Comparison of ENCODE assay signal across 15 cellular contexts in genomic region chr10:131751827-131752775, GRCh38.
"Had no signal": no experiment of that assay in that cellular context is flagged by ENCODE, and none has a peak within 500 bp of the region (broad histone marks: within the 10 kb centered on the region; RNA-seq: fewer than 3 reads in every experiment).

No MANE protein-coding gene starts in this region.

- DNase-seq: activated CD4-positive, alpha-beta T cell treated with anti-CD3 and anti-CD28 coated beads, Interleukin-2, amount 50 U/mL, for 4 hours; activated CD4-positive, CD25-positive, alpha-beta regulatory T cell treated with anti-CD3 and anti-CD28 coated beads, Interleukin-2, amount 50 U/mL, for 72 hours; activated T-cell treated with anti-CD3 and anti-CD28 coated beads, Interleukin-2, amount 50 U/mL, for 4 hours; gastrocnemius medialis; left cardiac atrium; pancreas; stimulated activated CD4-positive, alpha-beta T cell treated with anti-CD3 and anti-CD28 coated beads, Interleukin-4, amount 100 ng/mL, for 24 hours; stimulated activated naive CD8-positive, alpha-beta T cell treated with anti-CD3 and anti-CD28 coated beads, Interleukin-15, amount 100 ng/mL, for 72 hours; uterus had no signal

- H3K36me3 ChIP-seq: ascending aorta, cardiac muscle cell, gastrocnemius medialis, pancreas, thoracic aorta, uterus had no signal

- H3K9me3 ChIP-seq: ascending aorta, gastrocnemius medialis, pancreas, thoracic aorta, uterus had no signal

- H3K27ac Mint-ChIP-seq: T-helper 2 cell treated with Interferon-gamma antibody and Interleukin-4, amounts not matched to agents 5 μg/mL and 100 μg/mL, for 36 hours had no signal

- H3K9me3 Mint-ChIP-seq: activated T-cell treated with anti-CD3 and anti-CD28 coated beads, Interleukin-2, amount 50 U/mL, for 4 hours; nephron; stimulated activated naive CD8-positive, alpha-beta T cell treated with anti-CD3 and anti-CD28 coated beads, Interleukin-15, amount 100 ng/mL, for 72 hours; T-helper 2 cell treated with Interferon-gamma antibody and Interleukin-4, amounts not matched to agents 5 μg/mL and 100 μg/mL, for 36 hours had no signal

- H3K27ac ChIP-seq: ascending aorta, cardiac muscle cell, gastrocnemius medialis, pancreas, thoracic aorta, uterus had no signal

- H3K4me1 Mint-ChIP-seq: stimulated activated naive CD8-positive, alpha-beta T cell treated with anti-CD3 and anti-CD28 coated beads, Interleukin-15, amount 100 ng/mL, for 72 hours had no signal

- H3K4me1 ChIP-seq: ascending aorta, gastrocnemius medialis, pancreas, uterus had no signal

- H3K4me3 Mint-ChIP-seq: activated T-cell treated with anti-CD3 and anti-CD28 coated beads, Interleukin-2, amount 50 U/mL, for 4 hours; stimulated activated naive CD8-positive, alpha-beta T cell treated with anti-CD3 and anti-CD28 coated beads, Interleukin-15, amount 100 ng/mL, for 72 hours; T-helper 2 cell treated with Interferon-gamma antibody and Interleukin-4, amounts not matched to agents 5 μg/mL and 100 μg/mL, for 36 hours had no signal

- H3K27me3 ChIP-seq: ascending aorta, cardiac muscle cell, gastrocnemius medialis, uterus had no signal

- H3K4me3 ChIP-seq: ascending aorta, cardiac muscle cell, gastrocnemius medialis, lung, pancreas, thoracic aorta, uterus had no signal

- ATAC-seq: activated T-cell treated with anti-CD3 and anti-CD28 coated beads, Interleukin-2, amount 50 U/mL, for 4 hours; gastrocnemius medialis; left cardiac atrium; pancreas; stimulated activated naive CD8-positive, alpha-beta T cell treated with anti-CD3 and anti-CD28 coated beads, Interleukin-15, amount 100 ng/mL, for 72 hours had no signal
